ENCODE assay signal across 8 cellular contexts in the genomic region with DNA sequence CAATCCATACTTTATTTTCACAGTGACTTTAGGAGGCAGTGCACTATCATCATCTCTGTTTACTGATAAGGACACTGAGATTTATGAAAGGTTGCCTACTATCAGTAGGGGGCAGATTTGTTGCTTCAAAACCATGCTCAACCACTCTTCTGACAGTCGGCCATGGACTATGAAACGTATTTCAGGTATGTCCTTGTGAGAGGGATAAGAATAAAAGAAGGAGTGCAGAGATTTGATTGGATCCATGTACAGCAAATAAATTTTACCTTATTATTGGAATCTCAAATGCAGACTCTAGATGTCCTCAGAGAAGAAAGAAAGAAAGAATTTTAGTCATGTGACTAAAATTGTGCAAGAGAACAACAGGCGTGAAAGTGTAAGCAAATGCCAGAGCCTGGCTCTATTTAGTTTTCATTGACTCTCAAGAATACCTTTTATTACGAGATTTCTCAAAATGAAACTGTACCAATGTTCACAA.
DNase-seq lines count a peak whose midpoint lies in the region; ATAC-seq, FAIRE-seq and TF ChIP-seq lines count a peak whose summit lies in the region.
"Had no signal": no experiment of that assay in that cellular context is flagged by ENCODE, and none has a peak within 500 bp of the region (broad histone marks: within the 10 kb centered on the region; RNA-seq: fewer than 3 reads in every experiment).

No MANE protein-coding gene starts in this region.

- no peak overlapping the region for H3K27ac Mint-ChIP-seq in memory B cell

- DNase-seq in GM12891 (ENCODE audit: insufficient read length, low spot score) (no peak), memory B cell (ENCODE audit: low spot score in 2 of 2) (no peak), DMS153 (lab: John Stamatoyannopoulos, UW) (no peak), HuH-7.5 (ENCODE audit: low spot score) (no peak)
- no peak for DNase-seq in stimulated activated CD4-positive, alpha-beta T cell treated with anti-CD3 and anti-CD28 coated beads, Interleukin-4, amount 100 ng/mL, for 24 hours

- peak; percentile 63 for ATAC-seq in HG02973 (IDR thresholded peaks at IDR 0.05; ENCODE audit: unreplicated experiment)
- ATAC-seq in memory B cell (ENCODE audit: low read depth): peak; percentile 56
- ATAC-seq: naive thymus-derived CD8-positive, alpha-beta T cell had no signal

- FAIRE-seq in GM12891 (lab: Jason Lieb, UNC): peak; percentile 83

- H3K27me3 Mint-ChIP-seq in memory B cell: peaks cover 6% of the 10 kb centered on the region

- TF ChIP-seq CTCF in VCaP (conservative IDR thresholded peaks at IDR 0.05): peak; percentile 36

- peak overlapping the region; percentile 60 for H3K4me3 Mint-ChIP-seq in memory B cell
- H3K4me3 Mint-ChIP-seq: naive thymus-derived CD8-positive, alpha-beta T cell had no signal

- H3K27ac ChIP-seq in VCaP: no peak overlapping the region

- H3K9me3 Mint-ChIP-seq in memory B cell: no peaks in the 10 kb centered on the region
- H3K9me3 Mint-ChIP-seq: naive thymus-derived CD8-positive, alpha-beta T cell had no signal

- TF ChIP-seq POLR2A in GM12891 (IDR thresholded peaks at IDR 0.05; ENCODE audit: low read depth, low read length): no peak

- peaks cover 9% of the 10 kb centered on the region for H3K4me1 Mint-ChIP-seq in memory B cell

- H3K36me3 Mint-ChIP-seq in memory B cell: no peaks in the 10 kb centered on the region
- H3K36me3 Mint-ChIP-seq: naive thymus-derived CD8-positive, alpha-beta T cell had no signal

TF ChIP-seq in GM12891, 5 proteins besides CTCF, POLR2A, EP300 and RAD21:
- TF ChIP-seq SPI1 (IDR thresholded peaks at IDR 0.05; ENCODE audit: low read depth, low read length) (no peak), POU2F2 (IDR thresholded peaks at IDR 0.05; ENCODE audit: low read depth, low read length) (no peak)
